ENCODE assay signal across 8 cellular contexts in the genomic region with DNA sequence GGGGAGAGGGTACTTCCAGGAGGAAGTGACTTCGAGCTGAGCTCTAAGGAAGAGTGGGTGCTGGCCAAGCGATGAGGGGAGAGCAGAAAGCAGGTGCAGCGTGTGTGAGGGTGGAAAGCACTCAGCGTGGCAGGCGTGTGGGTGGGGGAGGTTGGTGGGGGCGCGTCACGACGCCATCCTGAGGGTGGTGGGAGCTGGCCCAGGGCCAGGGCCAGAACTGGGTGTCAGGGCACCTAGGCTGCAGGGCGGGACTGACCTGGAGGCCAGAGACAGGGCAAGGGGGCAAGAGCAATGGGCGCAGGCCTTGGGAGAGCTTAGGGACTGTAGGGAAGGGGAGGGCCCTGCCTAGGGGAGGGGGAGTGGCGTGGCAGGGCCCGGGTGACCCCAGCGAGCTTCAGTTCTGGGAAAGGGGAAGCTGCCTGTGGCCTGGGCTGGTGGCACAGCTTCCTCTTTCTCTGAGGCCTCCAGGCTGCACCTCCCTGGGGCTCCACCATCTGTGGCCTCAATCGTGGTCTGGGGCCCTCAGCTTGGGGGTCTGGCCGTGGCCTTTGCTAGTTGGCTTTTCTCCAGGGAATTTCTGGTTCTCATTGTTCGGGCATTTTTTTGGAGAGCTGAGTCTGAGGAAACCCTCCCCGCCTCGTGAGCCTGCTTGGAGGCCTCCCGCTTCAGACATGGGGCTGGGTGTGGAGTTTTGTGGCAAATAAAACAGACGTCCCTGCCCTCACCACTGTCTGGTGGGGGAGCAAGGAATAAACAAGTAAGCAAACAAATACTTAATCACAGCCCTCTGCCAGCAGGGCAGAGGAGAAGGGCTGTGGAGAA. TPM values are rescaled to one million over a fixed set of nuclear protein-coding genes. Genes with fewer than 3 reads are reported as not detected.
A peak's percentile ranks its signal among the peaks of the same experiment; 100 is the strongest.
DNase-seq lines count a peak whose midpoint lies in the region; ATAC-seq and TF ChIP-seq lines count a peak whose summit lies in the region.

No MANE protein-coding gene starts in this region.

- no peaks in the 10 kb centered on the region for H3K36me3 ChIP-seq in lower lobe of right lung

- no peaks in the 10 kb centered on the region for H3K9me3 ChIP-seq in lower lobe of right lung

- ATAC-seq in lower lobe of right lung (peak; percentile 65 to 84), HG02840 (IDR thresholded peaks at IDR 0.05; ENCODE audit: low FRiP score, unreplicated experiment) (no peak)

- H3K4me3 ChIP-seq in HL-60 (replicated peaks; ENCODE audit: insufficient read depth, low read length) (no peak overlapping the region), lower lobe of right lung (no peak overlapping the region)

- H3K36me3 Mint-ChIP-seq in activated naive CD8-positive, alpha-beta T cell, result no peaks in the 10 kb centered on the region

- H3K27me3 ChIP-seq in HL-60 (ENCODE audit: insufficient read depth, poor library complexity, severe bottlenecking), result no peaks in the 10 kb centered on the region
- H3K27me3 ChIP-seq in lower lobe of right lung (ENCODE audit: low read depth), result no peaks in the 10 kb centered on the region

- H3K27ac ChIP-seq in HL-60 (replicated peaks) (peak overlapping the region; percentile 87), lower lobe of right lung (peak overlapping the region; percentile 81)

- peak; percentile 54 for TF ChIP-seq POLR2A in GM19099 (IDR thresholded peaks at IDR 0.05; ENCODE audit: extremely low read depth, insufficient read length, low read depth)

- H3K4me1 ChIP-seq in lower lobe of right lung, result peaks cover 92% of the 10 kb centered on the region

- H3K27me3 Mint-ChIP-seq in activated naive CD8-positive, alpha-beta T cell, result no peaks in the 10 kb centered on the region

- H3K27ac Mint-ChIP-seq in activated naive CD8-positive, alpha-beta T cell, result peak overlapping the region; percentile 11

- no peaks in the 10 kb centered on the region for H3K9me3 Mint-ChIP-seq in activated naive CD8-positive, alpha-beta T cell (ENCODE audit: low read depth)

- DNase-seq in AML-193 (lab: John Stamatoyannopoulos, UW) (peak; percentile 83 to 89), HL-60 (ENCODE audit: low read depth in 1 of 2, low spot score in 1 of 2) (peak; percentile 93 to 98), lower lobe of right lung (peak; percentile 90), HCEC 1CT (no peak), NCI-H2081 treated with DMSO at 0.1 percent for 48 hours (lab: John Stamatoyannopoulos, UW) (no peak)

- intact Hi-C loops in lower lobe of right lung (cut with DNase I), result no loop called here

- H3K4me3 Mint-ChIP-seq in activated naive CD8-positive, alpha-beta T cell, result peak overlapping the region; percentile 38

- TF ChIP-seq CTCF in HL-60 (IDR thresholded peaks at IDR 0.05; ENCODE audit: insufficient read depth, low read length) (no peak), lower lobe of right lung (IDR thresholded peaks at IDR 0.05) (no peak)

- peaks cover 55% of the 10 kb centered on the region for H3K4me1 Mint-ChIP-seq in activated naive CD8-positive, alpha-beta T cell (ENCODE audit: low read depth)

RNA-seq across cellular contexts. Expression of a gene that starts 8.9 kb away (rescaled TPM):
- 15.4 TPM for total RNA-seq in lower lobe of right lung

Comparison
In these comparisons a context has a peak if more than half of its experiments do, and no peak if none do; other contexts are left out.
1. DNase-seq: peak in AML-193 (2 of 2), HL-60 (2 of 2) and lower lobe of right lung (single experiment); none in HCEC 1CT (single experiment) and NCI-H2081 treated with DMSO at 0.1 percent for 48 hours (single experiment).